In the genomic region with DNA sequence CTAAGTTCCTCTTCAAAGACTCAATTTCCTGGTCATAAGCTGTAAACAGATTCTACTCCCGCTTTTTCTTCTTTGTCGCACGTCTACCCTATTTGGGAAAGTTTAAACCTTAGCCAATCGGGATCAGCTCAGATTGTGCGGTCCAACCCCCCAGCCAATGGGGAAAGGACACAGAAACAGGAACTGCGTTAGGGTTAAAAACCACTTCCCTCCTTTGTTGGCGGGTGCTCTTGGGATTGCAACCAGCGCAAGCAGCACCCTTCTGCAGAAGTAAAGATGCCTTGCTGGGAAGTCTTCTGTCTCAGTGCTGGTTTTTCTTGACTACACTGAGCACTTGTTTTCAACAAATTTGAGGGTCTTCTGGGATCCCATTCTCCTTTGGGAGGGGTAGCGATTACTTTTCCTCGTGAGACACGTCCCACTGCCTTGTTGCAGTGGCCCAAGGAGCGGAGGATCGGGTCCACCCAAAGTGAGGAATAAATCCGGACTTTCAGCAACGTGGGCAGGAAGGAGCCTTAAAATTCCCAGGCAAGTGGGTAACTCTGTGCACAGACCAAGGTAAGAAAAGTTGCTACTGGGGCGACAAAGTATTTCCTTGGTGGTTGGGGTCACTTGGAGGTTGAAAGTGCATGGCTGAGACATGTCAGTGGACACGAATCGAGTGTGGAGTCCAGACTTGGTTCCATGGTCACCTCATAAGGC, we compare ENCODE assay signal across 1 cellular context.
TF ChIP-seq lines count a peak whose summit lies in the region.

No MANE protein-coding gene starts in this region.

TF ChIP-seq in HepG2, 621 proteins besides CTCF, POLR2A, EP300 and RAD21:
- TF ChIP-seq ZNF333 (CRISPR knock-in tag; IDR thresholded peaks at IDR 0.05; ENCODE audit: borderline replicate concordance), result 0 out of 2 replicates have a peak, but pooled peaks have one; percentile 71
- TF ChIP-seq, protein P1, sequence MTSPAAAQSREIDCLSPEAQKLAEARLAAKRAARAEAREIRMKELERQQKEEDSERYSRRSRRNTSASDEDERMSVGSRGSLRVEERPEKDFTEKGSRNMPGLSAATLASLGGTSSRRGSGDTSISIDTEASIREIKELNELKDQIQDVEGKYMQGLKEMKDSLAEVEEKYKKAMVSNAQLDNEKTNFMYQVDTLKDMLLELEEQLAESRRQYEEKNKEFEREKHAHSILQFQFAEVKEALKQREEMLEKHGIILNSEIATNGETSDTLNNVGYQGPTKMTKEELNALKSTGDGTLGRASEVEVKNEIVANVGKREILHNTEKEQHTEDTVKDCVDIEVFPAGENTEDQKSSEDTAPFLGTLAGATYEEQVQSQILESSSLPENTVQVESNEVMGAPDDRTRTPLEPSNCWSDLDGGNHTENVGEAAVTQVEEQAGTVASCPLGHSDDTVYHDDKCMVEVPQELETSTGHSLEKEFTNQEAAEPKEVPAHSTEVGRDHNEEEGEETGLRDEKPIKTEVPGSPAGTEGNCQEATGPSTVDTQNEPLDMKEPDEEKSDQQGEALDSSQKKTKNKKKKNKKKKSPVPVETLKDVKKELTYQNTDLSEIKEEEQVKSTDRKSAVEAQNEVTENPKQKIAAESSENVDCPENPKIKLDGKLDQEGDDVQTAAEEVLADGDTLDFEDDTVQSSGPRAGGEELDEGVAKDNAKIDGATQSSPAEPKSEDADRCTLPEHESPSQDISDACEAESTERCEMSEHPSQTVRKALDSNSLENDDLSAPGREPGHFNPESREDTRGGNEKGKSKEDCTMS (CRISPR knock-in tag; conservative IDR thresholded peaks at IDR 0.05), result no peak
- TF ChIP-seq ZNF879 (CRISPR knock-in tag; IDR thresholded peaks at IDR 0.05), result no peak
- TF ChIP-seq ZSCAN20 (CRISPR knock-in tag; IDR thresholded peaks at IDR 0.05; ENCODE audit: borderline replicate concordance), result 0 out of 2 replicates have a peak, but pooled peaks have one; percentile 6
- TF ChIP-seq CBX5 (CRISPR knock-in tag; IDR thresholded peaks at IDR 0.05; ENCODE audit: borderline replicate concordance), result peak; percentile 19; the same call in 1 of the 2 replicates
- TF ChIP-seq, protein P2, sequence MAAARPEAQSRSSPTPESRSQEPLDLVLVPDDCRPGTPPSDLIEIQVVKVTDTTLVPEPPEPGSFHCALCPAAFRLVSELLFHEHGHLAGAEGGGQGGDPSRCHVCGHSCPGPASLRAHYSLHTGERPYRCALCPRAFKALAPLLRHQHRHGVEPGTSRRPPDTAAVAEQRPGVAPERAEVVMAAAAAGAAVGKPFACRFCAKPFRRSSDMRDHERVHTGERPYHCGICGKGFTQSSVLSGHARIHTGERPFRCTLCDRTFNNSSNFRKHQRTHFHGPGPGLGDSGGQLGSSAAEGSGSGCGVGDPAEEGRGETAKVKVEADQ (CRISPR knock-in tag; IDR thresholded peaks at IDR 0.05; ENCODE audit: borderline replicate concordance), result no peak
- TF ChIP-seq ZNF562 (CRISPR knock-in tag; IDR thresholded peaks at IDR 0.05; ENCODE audit: borderline replicate concordance), result peak; percentile 81; the same call in 1 of the 2 replicates
- no peak for TF ChIP-seq STAT5B (CRISPR knock-in tag; IDR thresholded peaks at IDR 0.05)
- TF ChIP-seq, protein P3, sequence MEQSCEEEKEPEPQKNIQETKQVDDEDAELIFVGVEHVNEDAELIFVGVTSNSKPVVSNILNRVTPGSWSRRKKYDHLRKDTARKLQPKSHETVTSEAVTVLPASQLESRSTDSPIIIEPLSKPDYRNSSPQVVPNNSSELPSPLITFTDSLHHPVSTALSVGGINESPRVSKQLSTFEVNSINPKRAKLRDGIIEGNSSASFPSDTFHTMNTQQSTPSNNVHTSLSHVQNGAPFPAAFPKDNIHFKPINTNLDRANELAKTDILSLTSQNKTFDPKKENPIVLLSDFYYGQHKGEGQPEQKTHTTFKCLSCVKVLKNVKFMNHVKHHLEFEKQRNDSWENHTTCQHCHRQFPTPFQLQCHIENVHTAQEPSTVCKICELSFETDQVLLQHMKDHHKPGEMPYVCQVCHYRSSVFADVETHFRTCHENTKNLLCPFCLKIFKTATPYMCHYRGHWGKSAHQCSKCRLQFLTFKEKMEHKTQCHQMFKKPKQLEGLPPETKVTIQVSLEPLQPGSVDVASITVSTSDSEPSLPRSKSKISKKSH (CRISPR knock-in tag; IDR thresholded peaks at IDR 0.05; ENCODE audit: borderline replicate concordance), result 0 out of 2 replicates have a peak, but pooled peaks have one; percentile 10
- 0 out of 2 replicates have a peak, but pooled peaks have one; percentile 23 for TF ChIP-seq EED (CRISPR knock-in tag; IDR thresholded peaks at IDR 0.05)
- 0 out of 2 replicates have a peak, but pooled peaks have one; percentile 7 for TF ChIP-seq ZNF564 (CRISPR knock-in tag; IDR thresholded peaks at IDR 0.05)
- TF ChIP-seq, protein P4, sequence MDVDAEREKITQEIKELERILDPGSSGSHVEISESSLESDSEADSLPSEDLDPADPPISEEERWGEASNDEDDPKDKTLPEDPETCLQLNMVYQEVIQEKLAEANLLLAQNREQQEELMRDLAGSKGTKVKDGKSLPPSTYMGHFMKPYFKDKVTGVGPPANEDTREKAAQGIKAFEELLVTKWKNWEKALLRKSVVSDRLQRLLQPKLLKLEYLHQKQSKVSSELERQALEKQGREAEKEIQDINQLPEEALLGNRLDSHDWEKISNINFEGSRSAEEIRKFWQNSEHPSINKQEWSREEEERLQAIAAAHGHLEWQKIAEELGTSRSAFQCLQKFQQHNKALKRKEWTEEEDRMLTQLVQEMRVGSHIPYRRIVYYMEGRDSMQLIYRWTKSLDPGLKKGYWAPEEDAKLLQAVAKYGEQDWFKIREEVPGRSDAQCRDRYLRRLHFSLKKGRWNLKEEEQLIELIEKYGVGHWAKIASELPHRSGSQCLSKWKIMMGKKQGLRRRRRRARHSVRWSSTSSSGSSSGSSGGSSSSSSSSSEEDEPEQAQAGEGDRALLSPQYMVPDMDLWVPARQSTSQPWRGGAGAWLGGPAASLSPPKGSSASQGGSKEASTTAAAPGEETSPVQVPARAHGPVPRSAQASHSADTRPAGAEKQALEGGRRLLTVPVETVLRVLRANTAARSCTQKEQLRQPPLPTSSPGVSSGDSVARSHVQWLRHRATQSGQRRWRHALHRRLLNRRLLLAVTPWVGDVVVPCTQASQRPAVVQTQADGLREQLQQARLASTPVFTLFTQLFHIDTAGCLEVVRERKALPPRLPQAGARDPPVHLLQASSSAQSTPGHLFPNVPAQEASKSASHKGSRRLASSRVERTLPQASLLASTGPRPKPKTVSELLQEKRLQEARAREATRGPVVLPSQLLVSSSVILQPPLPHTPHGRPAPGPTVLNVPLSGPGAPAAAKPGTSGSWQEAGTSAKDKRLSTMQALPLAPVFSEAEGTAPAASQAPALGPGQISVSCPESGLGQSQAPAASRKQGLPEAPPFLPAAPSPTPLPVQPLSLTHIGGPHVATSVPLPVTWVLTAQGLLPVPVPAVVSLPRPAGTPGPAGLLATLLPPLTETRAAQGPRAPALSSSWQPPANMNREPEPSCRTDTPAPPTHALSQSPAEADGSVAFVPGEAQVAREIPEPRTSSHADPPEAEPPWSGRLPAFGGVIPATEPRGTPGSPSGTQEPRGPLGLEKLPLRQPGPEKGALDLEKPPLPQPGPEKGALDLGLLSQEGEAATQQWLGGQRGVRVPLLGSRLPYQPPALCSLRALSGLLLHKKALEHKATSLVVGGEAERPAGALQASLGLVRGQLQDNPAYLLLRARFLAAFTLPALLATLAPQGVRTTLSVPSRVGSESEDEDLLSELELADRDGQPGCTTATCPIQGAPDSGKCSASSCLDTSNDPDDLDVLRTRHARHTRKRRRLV (CRISPR knock-in tag; IDR thresholded peaks at IDR 0.05), result 0 out of 2 replicates have a peak, but pooled peaks have one; percentile 8
- no peak for TF ChIP-seq ZNF44 (CRISPR knock-in tag; IDR thresholded peaks at IDR 0.05)
- TF ChIP-seq, protein P5, sequence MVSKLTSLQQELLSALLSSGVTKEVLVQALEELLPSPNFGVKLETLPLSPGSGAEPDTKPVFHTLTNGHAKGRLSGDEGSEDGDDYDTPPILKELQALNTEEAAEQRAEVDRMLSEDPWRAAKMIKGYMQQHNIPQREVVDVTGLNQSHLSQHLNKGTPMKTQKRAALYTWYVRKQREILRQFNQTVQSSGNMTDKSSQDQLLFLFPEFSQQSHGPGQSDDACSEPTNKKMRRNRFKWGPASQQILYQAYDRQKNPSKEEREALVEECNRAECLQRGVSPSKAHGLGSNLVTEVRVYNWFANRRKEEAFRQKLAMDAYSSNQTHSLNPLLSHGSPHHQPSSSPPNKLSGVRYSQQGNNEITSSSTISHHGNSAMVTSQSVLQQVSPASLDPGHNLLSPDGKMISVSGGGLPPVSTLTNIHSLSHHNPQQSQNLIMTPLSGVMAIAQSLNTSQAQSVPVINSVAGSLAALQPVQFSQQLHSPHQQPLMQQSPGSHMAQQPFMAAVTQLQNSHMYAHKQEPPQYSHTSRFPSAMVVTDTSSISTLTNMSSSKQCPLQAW (CRISPR knock-in tag; IDR thresholded peaks at IDR 0.05), result peak; percentile 22; the same call in 1 of the 2 replicates
- TF ChIP-seq, protein P6, sequence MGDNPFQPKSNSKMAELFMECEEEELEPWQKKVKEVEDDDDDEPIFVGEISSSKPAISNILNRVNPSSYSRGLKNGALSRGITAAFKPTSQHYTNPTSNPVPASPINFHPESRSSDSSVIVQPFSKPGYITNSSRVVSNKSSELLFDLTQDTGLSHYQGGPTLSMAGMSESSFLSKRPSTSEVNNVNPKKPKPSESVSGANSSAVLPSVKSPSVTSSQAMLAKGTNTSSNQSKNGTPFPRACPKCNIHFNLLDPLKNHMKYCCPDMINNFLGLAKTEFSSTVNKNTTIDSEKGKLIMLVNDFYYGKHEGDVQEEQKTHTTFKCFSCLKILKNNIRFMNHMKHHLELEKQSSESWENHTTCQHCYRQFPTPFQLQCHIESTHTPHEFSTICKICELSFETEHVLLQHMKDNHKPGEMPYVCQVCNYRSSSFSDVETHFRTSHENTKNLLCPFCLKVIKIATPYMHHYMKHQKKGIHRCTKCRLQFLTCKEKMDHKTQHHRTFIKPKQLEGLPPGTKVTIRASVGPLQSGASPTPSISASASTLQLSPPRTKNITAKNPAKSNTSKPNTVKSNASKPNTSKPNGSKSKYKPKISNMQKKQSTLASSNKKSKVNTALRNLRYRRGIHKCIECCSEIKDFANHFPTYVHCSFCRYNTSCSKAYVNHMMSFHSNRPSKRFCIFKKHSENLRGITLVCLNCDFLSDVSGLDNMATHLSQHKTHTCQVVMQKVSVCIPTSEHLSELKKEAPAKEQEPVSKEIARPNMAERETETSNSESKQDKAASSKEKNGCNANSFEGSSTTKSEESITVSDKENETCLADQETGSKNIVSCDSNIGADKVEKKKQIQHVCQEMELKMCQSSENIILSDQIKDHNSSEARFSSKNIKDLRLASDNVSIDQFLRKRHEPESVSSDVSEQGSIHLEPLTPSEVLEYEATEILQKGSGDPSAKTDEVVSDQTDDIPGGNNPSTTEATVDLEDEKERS (CRISPR knock-in tag; IDR thresholded peaks at IDR 0.05), result peak; percentile 92; the same call in 1 of the 2 replicates
TF ChIP-seq in HepG2: peak in this region for 10.
